In genomic region chr17:37438141-37438540, GRCh38 we compare ENCODE assay signal across 1 cellular context.
TF ChIP-seq lines count a peak whose summit lies in the region.

No MANE protein-coding gene starts in this region.

TF ChIP-seq in WTC11, 78 proteins besides CTCF, POLR2A, EP300 and RAD21 (continued from another document):
- TF ChIP-seq ZNF425 (CRISPR knock-in tag; conservative IDR thresholded peaks at IDR 0.05) (no peak), IRF2 (CRISPR knock-in tag; IDR thresholded peaks at IDR 0.05; ENCODE audit: borderline replicate concordance, low read depth) (no peak), ZNF263 (CRISPR knock-in tag; IDR thresholded peaks at IDR 0.05; ENCODE audit: low read depth) (no peak), ZNF317 (CRISPR knock-in tag; IDR thresholded peaks at IDR 0.05; ENCODE audit: borderline replicate concordance, low read depth) (no peak), FOXJ3 (CRISPR knock-in tag; IDR thresholded peaks at IDR 0.05; ENCODE audit: borderline replicate concordance) (no peak), ATF2 (CRISPR knock-in tag; IDR thresholded peaks at IDR 0.05; ENCODE audit: borderline replicate concordance, low read depth) (no peak), OVOL2 (CRISPR knock-in tag; IDR thresholded peaks at IDR 0.05; ENCODE audit: borderline replicate concordance) (no peak), SOX15 (CRISPR knock-in tag; IDR thresholded peaks at IDR 0.05) (no peak), ZSCAN18 (CRISPR knock-in tag; IDR thresholded peaks at IDR 0.05) (no peak)
